Comparison of ENCODE assay signal across 16 cellular contexts in genomic region chr12:80590085-80590484, GRCh38.
"Had no signal": no experiment of that assay in that cellular context is flagged by ENCODE, and none has a peak within 500 bp of the region (broad histone marks: within the 10 kb centered on the region; RNA-seq: fewer than 3 reads in every experiment).

No MANE protein-coding gene starts in this region.

- H3K4me1 ChIP-seq: right atrium auricular region, tibial artery had no signal

- H3K4me3 ChIP-seq: coronary artery, right atrium auricular region, tibial artery had no signal

- H3K36me3 ChIP-seq: right atrium auricular region, tibial artery had no signal

- H3K9me3 ChIP-seq: right atrium auricular region, tibial artery had no signal

- ATAC-seq: activated CD4-positive, alpha-beta T cell treated with anti-CD3 and anti-CD28 coated beads for 36 hours; activated T-cell treated with anti-CD3 and anti-CD28 coated beads, Interleukin-2, amount 50 U/mL, for 72 hours; natural killer cell; stimulated activated effector memory CD8-positive, alpha-beta T cell treated with anti-CD3 and anti-CD28 coated beads, Interleukin-12 subunit alpha, Interleukin-12 subunit beta, amount 100 ng/mL, for 72 hours had no signal

- H3K27me3 ChIP-seq: right atrium auricular region, tibial artery had no signal

- H3K27ac ChIP-seq: coronary artery, epithelial cell of prostate, right atrium auricular region, tibial artery, VCaP had no signal

- DNase-seq: activated CD4-positive, alpha-beta memory T cell treated with anti-CD3 and anti-CD28 coated beads, Interleukin-2, amount 10 ng/mL, durations not matched to agents 7 days and 5 days; activated CD4-positive, alpha-beta T cell treated with anti-CD3 and anti-CD28 coated beads for 36 hours; activated CD8-positive, alpha-beta memory T cell treated with anti-CD3 and anti-CD28 coated beads, Interleukin-2, amount 50 U/mL, for 4 hours; activated gamma-delta T cell treated with Interleukin-2 at 50 U/mL for 16 hours; activated T-cell treated with anti-CD3 and anti-CD28 coated beads, Interleukin-2, amount 50 U/mL, for 72 hours; central memory CD4-positive, alpha-beta T cell; effector CD8-positive, alpha-beta T cell; glutamatergic neuron; natural killer cell; T1000; tibial artery had no signal
